In the genomic region with DNA sequence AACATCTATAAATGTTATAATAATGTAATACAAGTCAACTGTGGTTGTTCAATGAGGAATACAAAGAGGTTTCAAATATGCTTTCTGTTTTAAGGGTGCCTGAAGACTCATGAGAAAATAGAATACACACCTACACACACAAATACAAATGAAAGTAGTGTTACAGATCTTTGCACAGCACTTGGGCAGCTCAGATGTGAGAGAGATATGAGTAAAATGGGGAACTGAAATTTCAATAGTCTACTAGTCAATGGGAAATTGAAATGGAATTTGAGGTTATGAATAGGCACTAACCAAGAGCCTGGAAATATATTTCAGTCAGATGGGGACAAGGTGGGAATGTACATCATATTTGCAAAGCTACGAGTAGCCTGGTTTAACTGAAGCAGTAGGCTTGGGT, we compare ENCODE assay signal across 16 cellular contexts.
A peak's percentile ranks its signal among the peaks of the same experiment; 100 is the strongest.
DNase-seq lines count a peak whose midpoint lies in the region; ATAC-seq and TF ChIP-seq lines count a peak whose summit lies in the region.
"Had no signal": no experiment of that assay in that cellular context is flagged by ENCODE, and none has a peak within 500 bp of the region (broad histone marks: within the 10 kb centered on the region; RNA-seq: fewer than 3 reads in every experiment).

No MANE protein-coding gene starts in this region.

- H3K27me3 ChIP-seq in endocrine pancreas (ENCODE audit: control insufficient read depth, insufficient read depth, low read length) (no peaks in the 10 kb centered on the region), left ventricle myocardium inferior (ENCODE audit: low read depth) (no peaks in the 10 kb centered on the region)
- H3K27me3 ChIP-seq: left lung, Peyer's patch, sigmoid colon had no signal

- peak; percentile 66 for ATAC-seq in GM18861 (IDR thresholded peaks at IDR 0.05; ENCODE audit: unreplicated experiment)
- ATAC-seq in GM21717 (IDR thresholded peaks at IDR 0.05; ENCODE audit: unreplicated experiment) = peak; percentile 84
- peak; percentile 87 for ATAC-seq in HG03039 (IDR thresholded peaks at IDR 0.05; ENCODE audit: unreplicated experiment)
- ATAC-seq: activated CD8-positive, alpha-beta T cell treated with anti-CD3 and anti-CD28 coated beads for 36 hours; effector memory CD8-positive, alpha-beta T cell; left lung had no signal

- H3K36me3 ChIP-seq in endocrine pancreas (ENCODE audit: control insufficient read depth, insufficient read depth, low read length) = no peaks in the 10 kb centered on the region
- no peaks in the 10 kb centered on the region for H3K36me3 ChIP-seq in left ventricle myocardium inferior
- H3K36me3 ChIP-seq: left lung, Peyer's patch, sigmoid colon had no signal

- no peaks in the 10 kb centered on the region for H3K9me3 ChIP-seq in endocrine pancreas (ENCODE audit: control insufficient read depth, low read length)
- H3K9me3 ChIP-seq in left ventricle myocardium inferior (replicated peaks) = no peaks in the 10 kb centered on the region
- H3K9me3 ChIP-seq: left lung, Peyer's patch, sigmoid colon had no signal

- no peak overlapping the region for H3K27ac ChIP-seq in left ventricle myocardium inferior (replicated peaks)
- H3K27ac ChIP-seq: left lung, Peyer's patch, sigmoid colon had no signal

- no peak overlapping the region for H3K9ac ChIP-seq in endocrine pancreas (ENCODE audit: control insufficient read depth, insufficient read depth, low read length)

- no peak for DNase-seq in stimulated activated CD4-positive, alpha-beta T cell treated with anti-CD3 and anti-CD28 coated beads, Interleukin-2, amount 100 ng/mL, for 48 hours
- no peak for DNase-seq in NCI-H146 treated with DMSO at 0.1 percent for 48 hours (lab: John Stamatoyannopoulos, UW; ENCODE audit: unreplicated experiment)
- DNase-seq in left ventricle myocardium inferior = no peak
- DNase-seq: activated CD8-positive, alpha-beta T cell treated with anti-CD3 and anti-CD28 coated beads for 36 hours; amniotic stem cell; effector memory CD8-positive, alpha-beta T cell; GF-D8; left lung; NCI-H2081 treated with DMSO at 0.1 percent for 48 hours; Peyer's patch; sigmoid colon; stimulated activated CD4-positive, alpha-beta T cell treated with anti-CD3 and anti-CD28 coated beads, Interleukin-2, amount 100 ng/mL, for 24 hours had no signal

- H3K4me3 ChIP-seq in endocrine pancreas (ENCODE audit: control insufficient read depth, insufficient read depth, low read length) (peak overlapping the region; percentile 18), left ventricle myocardium inferior (no peak overlapping the region)
- H3K4me3 ChIP-seq: left lung, Peyer's patch, sigmoid colon had no signal

- H3K4me1 ChIP-seq in endocrine pancreas (ENCODE audit: control insufficient read depth, insufficient read depth, low read length) = peaks cover 4% of the 10 kb centered on the region
- H3K4me1 ChIP-seq in left ventricle myocardium inferior = no peaks in the 10 kb centered on the region
- H3K4me1 ChIP-seq: left lung, Peyer's patch, sigmoid colon had no signal

- no peak for TF ChIP-seq CTCF in left ventricle myocardium inferior (IDR thresholded peaks at IDR 0.05; ENCODE audit: borderline replicate concordance)

- intact Hi-C loops in left ventricle myocardium inferior (cut with micrococcal nuclease) = no loop called here
